ENCODE assay signal across 22 cellular contexts in the genomic region with DNA sequence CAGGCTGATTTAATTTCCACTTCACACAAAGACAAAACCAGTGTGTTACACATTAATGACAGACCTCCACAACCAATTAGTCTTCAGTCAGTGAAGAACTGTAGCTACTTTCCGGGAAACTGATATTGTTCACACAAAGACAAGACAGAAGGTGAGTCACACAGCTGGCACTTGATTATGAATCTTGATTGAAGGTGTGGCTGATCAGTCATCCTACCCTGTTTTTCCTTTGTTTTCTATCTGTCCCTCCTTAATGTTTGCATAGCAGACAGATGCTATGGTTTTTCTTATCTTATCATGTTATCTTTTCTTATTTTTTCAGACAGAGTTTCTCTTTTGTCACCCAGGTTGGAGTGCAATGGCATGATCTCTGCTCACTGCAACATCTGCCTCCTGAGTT.
DNase-seq lines count a peak whose midpoint lies in the region; ATAC-seq, FAIRE-seq and TF ChIP-seq lines count a peak whose summit lies in the region.
"Had no signal": no experiment of that assay in that cellular context is flagged by ENCODE, and none has a peak within 500 bp of the region (broad histone marks: within the 10 kb centered on the region; RNA-seq: fewer than 3 reads in every experiment).

No MANE protein-coding gene starts in this region.

- no peak overlapping the region for H3K4me3 Mint-ChIP-seq in astrocyte (ENCODE audit: unreplicated experiment)
- H3K4me3 Mint-ChIP-seq: activated naive CD8-positive, alpha-beta T cell; memory B cell; natural killer cell had no signal

- H3K9ac ChIP-seq in astrocyte (ENCODE audit: low read length), result no peak overlapping the region
- no peak overlapping the region for H3K9ac ChIP-seq in mesendoderm (ENCODE audit: low read length)

- no peaks in the 10 kb centered on the region for H3K9me3 Mint-ChIP-seq in astrocyte (ENCODE audit: unreplicated experiment)
- H3K9me3 Mint-ChIP-seq: memory B cell had no signal

- H3K27me3 Mint-ChIP-seq in astrocyte (ENCODE audit: low read depth, unreplicated experiment), result no peaks in the 10 kb centered on the region
- H3K27me3 Mint-ChIP-seq: memory B cell had no signal

- no CpG with 5 or more reads among the region's 1 CpG for WGBS in mesendoderm (ENCODE audit: extremely low coverage, insufficient coverage, low lambda C conversion rate)

- H3K4me1 Mint-ChIP-seq in astrocyte (ENCODE audit: low read depth, unreplicated experiment), result peaks cover 11% of the 10 kb centered on the region
- H3K4me1 Mint-ChIP-seq: memory B cell, natural killer cell had no signal

- H3K4me3 ChIP-seq in astrocyte (ENCODE audit: insufficient read depth, low read depth, low read length) (no peak overlapping the region), mesendoderm (ENCODE audit: low read length) (no peak overlapping the region)
- H3K4me3 ChIP-seq: cardiac muscle cell, dorsolateral prefrontal cortex, heart right ventricle had no signal

- H4K8ac ChIP-seq in mesendoderm (ENCODE audit: low read depth, low read length), result no peak overlapping the region

- H2AFZ ChIP-seq in astrocyte (ENCODE audit: low read depth, low read length), result no peak overlapping the region

- DNase-seq in Daoy (ENCODE audit: low read depth) (peak; percentile 54), M059J (ENCODE audit: low read depth) (peak; percentile 77), astrocyte (ENCODE audit: low read depth) (peak; percentile 47), mesendoderm (peak; percentile 3), DMS153 treated with DMSO at 0.1 percent for 48 hours (lab: John Stamatoyannopoulos, UW; ENCODE audit: unreplicated experiment) (no peak), iPS-NIHi7 (ENCODE audit: extremely low spot score) (no peak)
- DNase-seq: activated CD4-positive, alpha-beta T cell treated with anti-CD3 and anti-CD28 coated beads, Interleukin-2, amount 50 U/mL, for 1 hour; dorsolateral prefrontal cortex; heart right ventricle; islet precursor cell; natural killer cell; NCI-H1930; NCI-H524 treated with DMSO at 0.1 percent for 48 hours; posterior cingulate gyrus; stimulated activated CD4-positive, alpha-beta T cell treated with anti-CD3 and anti-CD28 coated beads, Interleukin-4, amount 100 ng/mL, for 24 hours; substantia nigra had no signal

- no peak overlapping the region for H3K4me2 ChIP-seq in astrocyte (ENCODE audit: low read length)
- H3K4me2 ChIP-seq in mesendoderm (ENCODE audit: low read length), result no peak overlapping the region

- no peaks in the 10 kb centered on the region for H4K20me1 ChIP-seq in astrocyte (ENCODE audit: insufficient read depth, low read length)

- TF ChIP-seq CTCF in astrocyte (IDR thresholded peaks at IDR 0.05; ENCODE audit: insufficient read depth, low read depth, low read length), result no peak

- H3K27ac Mint-ChIP-seq in astrocyte (ENCODE audit: unreplicated experiment), result no peak overlapping the region
- H3K27ac Mint-ChIP-seq: activated naive CD8-positive, alpha-beta T cell; memory B cell; natural killer cell had no signal

- no peak overlapping the region for H2BK5ac ChIP-seq in mesendoderm (ENCODE audit: low read length)

- H3K4me1 ChIP-seq in astrocyte (ENCODE audit: insufficient read depth, low read length) (peaks cover 3% of the 10 kb centered on the region), mesendoderm (ENCODE audit: control insufficient read depth, low read depth, low read length) (no peaks in the 10 kb centered on the region)
- H3K4me1 ChIP-seq: heart right ventricle had no signal

- no peak overlapping the region for H2AK5ac ChIP-seq in mesendoderm (ENCODE audit: low read length)

- H3K18ac ChIP-seq in mesendoderm (ENCODE audit: low read length), result no peak overlapping the region

- no peak overlapping the region for H2BK120ac ChIP-seq in mesendoderm (ENCODE audit: low read depth, low read length)

- H3K4ac ChIP-seq in mesendoderm (ENCODE audit: low read depth, low read length), result no peak overlapping the region

- H3K27me3 ChIP-seq in astrocyte (ENCODE audit: insufficient read depth, low read length), result no peaks in the 10 kb centered on the region
- H3K27me3 ChIP-seq in mesendoderm (ENCODE audit: insufficient read depth, low read length, poor library complexity), result no peaks in the 10 kb centered on the region
- H3K27me3 ChIP-seq: cardiac muscle cell, dorsolateral prefrontal cortex, heart right ventricle had no signal

- H3K79me2 ChIP-seq in astrocyte (ENCODE audit: insufficient read depth, low read length), result no peaks in the 10 kb centered on the region
- H3K79me2 ChIP-seq in mesendoderm (ENCODE audit: control insufficient read depth, insufficient read depth, low read length), result no peaks in the 10 kb centered on the region

- H3K36me3 ChIP-seq in astrocyte (ENCODE audit: insufficient read depth, low read length) (no peaks in the 10 kb centered on the region), mesendoderm (ENCODE audit: control insufficient read depth, insufficient read depth, low read length) (no peaks in the 10 kb centered on the region)
- H3K36me3 ChIP-seq: cardiac muscle cell, heart right ventricle had no signal

- H2BK15ac ChIP-seq in mesendoderm (replicated peaks; ENCODE audit: low read depth), result no peak overlapping the region

- no peaks in the 10 kb centered on the region for H3K36me3 Mint-ChIP-seq in astrocyte (ENCODE audit: low read depth, unreplicated experiment)
- H3K36me3 Mint-ChIP-seq: activated naive CD8-positive, alpha-beta T cell; memory B cell; natural killer cell had no signal

- no peak overlapping the region for H4K5ac ChIP-seq in mesendoderm (ENCODE audit: low read length)

- H3K9me3 ChIP-seq in astrocyte (ENCODE audit: insufficient read depth, low read depth, low read length), result no peaks in the 10 kb centered on the region
- H3K9me3 ChIP-seq: heart right ventricle had no signal

- ATAC-seq in HG02981 (IDR thresholded peaks at IDR 0.05; ENCODE audit: unreplicated experiment), result no peak
- ATAC-seq in HG03571 (IDR thresholded peaks at IDR 0.05; ENCODE audit: unreplicated experiment), result no peak
- ATAC-seq: heart right ventricle, natural killer cell had no signal

- no peak for FAIRE-seq in astrocyte (lab: Jason Lieb, UNC)
- FAIRE-seq: TTC549 had no signal

- H3K23ac ChIP-seq in mesendoderm (ENCODE audit: low read length), result no peak overlapping the region

- no peak overlapping the region for H3K56ac ChIP-seq in mesendoderm (ENCODE audit: low read length)

- H3K27ac ChIP-seq in astrocyte (ENCODE audit: low read depth, low read length), result no peak overlapping the region
- no peak overlapping the region for H3K27ac ChIP-seq in mesendoderm (ENCODE audit: low read depth, low read length)
- H3K27ac ChIP-seq: cardiac muscle cell, dorsolateral prefrontal cortex, heart right ventricle had no signal

- H3K79me1 ChIP-seq in mesendoderm (ENCODE audit: low read length), result no peaks in the 10 kb centered on the region

Comparison
In these comparisons a context has a peak if more than half of its experiments do, and no peak if none do; other contexts are left out.
1. DNase-seq: peak in Daoy (single experiment), M059J (single experiment), astrocyte (single experiment) and mesendoderm (single experiment); none in DMS153 treated with DMSO at 0.1 percent for 48 hours (single experiment) and iPS-NIHi7 (single experiment).